ENCODE assay signal across 26 cellular contexts in genomic region chr6:16746812-16747211, GRCh38. TPM values are rescaled to one million over a fixed set of nuclear protein-coding genes. Genes with fewer than 3 reads are reported as not detected.
DNase-seq lines count a peak whose midpoint lies in the region; ATAC-seq and TF ChIP-seq lines count a peak whose summit lies in the region.
"Had no signal": no experiment of that assay in that cellular context is flagged by ENCODE, and none has a peak within 500 bp of the region (broad histone marks: within the 10 kb centered on the region; RNA-seq: fewer than 3 reads in every experiment).

No MANE protein-coding gene starts in this region.

- peaks cover 5% of the 10 kb centered on the region for H3K27me3 Mint-ChIP-seq in nephron (ENCODE audit: low read depth)
- no peaks in the 10 kb centered on the region for H3K27me3 Mint-ChIP-seq in activated naive CD4-positive, alpha-beta T cell treated with anti-CD3 and anti-CD28 coated beads for 36 hours (ENCODE audit: low read depth)
- H3K27me3 Mint-ChIP-seq: activated B cell treated with CpG ODN at 0.5 μM for 24 hours; central memory CD8-positive, alpha-beta T cell had no signal

- H3K27me3 ChIP-seq in SK-N-SH (ENCODE audit: insufficient read depth) = no peaks in the 10 kb centered on the region
- H3K27me3 ChIP-seq in transverse colon = no peaks in the 10 kb centered on the region
- H3K27me3 ChIP-seq: adrenal gland, BLaER1, ovary had no signal

- CTCF ChIA-PET in SK-N-SH (lab: Yijun Ruan, JAX) = interaction anchor here (1.5 kb wide), 1 partner anchor 337 kb away, joined by 3 read pairs; no protein-coding TSS in a partner anchor
- CTCF ChIA-PET in activated naive CD4-positive, alpha-beta T cell treated with anti-CD3 and anti-CD28 coated beads for 36 hours (lab: Charles Lee) = interaction anchor here (0.6 to 1.3 kb wide), 3 partner anchors 234 to 878 kb away, joined by 3 to 4 read pairs (median 3); no protein-coding TSS in a partner anchor

- H3K9me3 ChIP-seq in SK-N-SH (no peaks in the 10 kb centered on the region), transverse colon (no peaks in the 10 kb centered on the region)
- H3K9me3 ChIP-seq: adrenal gland, BLaER1, mucosa of descending colon, ovary, thoracic aorta had no signal

- H3K27ac Mint-ChIP-seq in nephron = peak overlapping the region; percentile 55 to 85 (median 63)
- no peak overlapping the region for H3K27ac Mint-ChIP-seq in activated naive CD4-positive, alpha-beta T cell treated with anti-CD3 and anti-CD28 coated beads for 36 hours
- H3K27ac Mint-ChIP-seq: activated B cell treated with CpG ODN at 0.5 μM for 24 hours, endodermal cell had no signal

- DNase-seq in SK-N-SH (no peak), epithelial cell of prostate (ENCODE audit: low read depth, low spot score) (no peak), transverse colon (no peak), NCI-H345 (lab: John Stamatoyannopoulos, UW) (no peak), NCI-H2171 (lab: John Stamatoyannopoulos, UW) (no peak)
- no peak for DNase-seq in activated naive CD4-positive, alpha-beta T cell treated with anti-CD3 and anti-CD28 coated beads for 36 hours
- DNase-seq: activated B cell treated with CpG ODN at 0.5 μM for 24 hours; adrenal gland; endodermal cell; KG1; left cardiac atrium; mucosa of descending colon; NCI-H1048; NCI-H2081; NCI-H510A; ovary; SHP77; stimulated activated CD8-positive, alpha-beta memory T cell treated with anti-CD3 and anti-CD28 coated beads, Interleukin-4, amount 100 ng/mL, for 48 hours had no signal

- peaks cover 15% of the 10 kb centered on the region for H3F3A ChIP-seq in SK-N-SH (replicated peaks; ENCODE audit: insufficient read depth)

- 91% methylated on average over 3 of the region's 3 CpGs for WGBS in SK-N-SH (ENCODE audit: low lambda C conversion rate)
- 38 to 66% methylated on average over 2 to 3 of the region's 3 CpGs for WGBS in transverse colon (ENCODE audit: low coverage in 1 of 2), 2 donors

- 0 out of 2 replicates have a peak overlapping the region, but pooled peaks have one; percentile 35 for H3K4me2 ChIP-seq in SK-N-SH
- H3K4me2 ChIP-seq: BLaER1 had no signal

- peaks cover 38% of the 10 kb centered on the region for H4K20me1 ChIP-seq in SK-N-SH (ENCODE audit: insufficient read depth)

- H3K4me1 Mint-ChIP-seq in nephron = peaks cover 44% of the 10 kb centered on the region
- H3K4me1 Mint-ChIP-seq in activated naive CD4-positive, alpha-beta T cell treated with anti-CD3 and anti-CD28 coated beads for 36 hours (ENCODE audit: low read depth) = peaks cover 25% of the 10 kb centered on the region
- H3K4me1 Mint-ChIP-seq: activated B cell treated with CpG ODN at 0.5 μM for 24 hours, endodermal cell had no signal

- ATAC-seq in SK-N-SH treated with all-trans-retinoic acid at 6 μM for 48 hours = no peak
- ATAC-seq: HCT116 had no signal

- intact Hi-C loops in transverse colon (cut with DNase I; ENCODE audit: low total_unique reads) = no loop called here
- intact Hi-C loops in activated naive CD4-positive, alpha-beta T cell treated with anti-CD3 and anti-CD28 coated beads for 36 hours (cut with micrococcal nuclease) = no loop called here

- in situ Hi-C loops in transverse colon (cut with MboI; ENCODE audit: low pct_ligation_motif_present in 1 of 4, low pct_unique_long_range_greater_than_20kb in 1 of 4, low sequenced_read_pairs in 3 of 4) = no loop called here

- no peak for TF ChIP-seq RAD21 in SK-N-SH (IDR thresholded peaks at IDR 0.05; ENCODE audit: low read length)

- H3K4me1 ChIP-seq in SK-N-SH (ENCODE audit: control insufficient read depth in 1 of 2, insufficient read depth in 2 of 2, low read depth in 1 of 2, low read length in 1 of 2) = peaks cover 0 to 47% of the 10 kb centered on the region in 2 experiments; a peak in 3 of 4 replicates
- peaks cover 20 to 62% (median 39%) of the 10 kb centered on the region in 4 donors for H3K4me1 ChIP-seq in transverse colon

- H3K9ac ChIP-seq in SK-N-SH = no peak overlapping the region
- H3K9ac ChIP-seq: BLaER1 had no signal

- TF ChIP-seq CTCF in SK-N-SH (IDR thresholded peaks at IDR 0.05) (no peak), nephron (IDR thresholded peaks at IDR 0.05; ENCODE audit: unreplicated experiment in 3 of 3) (no peak), transverse colon (IDR thresholded peaks at IDR 0.05) (no peak)

- TF ChIP-seq POLR2A in transverse colon (IDR thresholded peaks at IDR 0.05) = no peak

- POLR2A ChIA-PET in SK-N-SH (lab: Yijun Ruan, JAX) = no interaction called here

- H2AFZ ChIP-seq in SK-N-SH (ENCODE audit: low read depth) = no peak overlapping the region

- peaks cover 7 to 59% of the 10 kb centered on the region in 2 experiments for H3K36me3 ChIP-seq in SK-N-SH (replicated peaks in 1 of 2; ENCODE audit: control insufficient read depth in 1 of 2, insufficient read depth in 2 of 2, low read length in 1 of 2)
- H3K36me3 ChIP-seq in transverse colon = no peaks in the 10 kb centered on the region
- H3K36me3 ChIP-seq: adrenal gland, BLaER1, ovary, thoracic aorta had no signal

- H3K79me2 ChIP-seq in SK-N-SH (ENCODE audit: insufficient read depth) = peaks cover 98% of the 10 kb centered on the region

- H3K4me3 Mint-ChIP-seq in nephron = no peak overlapping the region
- H3K4me3 Mint-ChIP-seq in activated naive CD4-positive, alpha-beta T cell treated with anti-CD3 and anti-CD28 coated beads for 36 hours = no peak overlapping the region
- H3K4me3 Mint-ChIP-seq: activated B cell treated with CpG ODN at 0.5 μM for 24 hours, endodermal cell had no signal

- peaks cover 38% of the 10 kb centered on the region for H3K36me3 Mint-ChIP-seq in nephron (ENCODE audit: low read depth)
- peaks cover 9% of the 10 kb centered on the region for H3K36me3 Mint-ChIP-seq in activated naive CD4-positive, alpha-beta T cell treated with anti-CD3 and anti-CD28 coated beads for 36 hours (ENCODE audit: low read depth)

- H3K9me2 ChIP-seq in SK-N-SH = no peaks in the 10 kb centered on the region

- H3K27ac ChIP-seq in SK-N-SH (ENCODE audit: low read depth in 2 of 2, low read length in 1 of 2) = peak overlapping the region in 1 of 2 experiments; percentile 70; a peak in 2 of 4 replicates
- peak overlapping the region; percentile 61 for H3K27ac ChIP-seq in epithelial cell of prostate
- H3K27ac ChIP-seq in transverse colon = peak overlapping the region; percentile 54 to 72 (median 66)
- H3K27ac ChIP-seq: 22Rv1, BLaER1, ovary, thoracic aorta had no signal

- no peaks in the 10 kb centered on the region for H3K9me3 Mint-ChIP-seq in nephron
- H3K9me3 Mint-ChIP-seq in activated naive CD4-positive, alpha-beta T cell treated with anti-CD3 and anti-CD28 coated beads for 36 hours = no peaks in the 10 kb centered on the region
- H3K9me3 Mint-ChIP-seq: activated B cell treated with CpG ODN at 0.5 μM for 24 hours; central memory CD8-positive, alpha-beta T cell; endodermal cell had no signal

- TF ChIP-seq EP300 in SK-N-SH (IDR thresholded peaks at IDR 0.05; ENCODE audit: borderline replicate concordance in 1 of 2, low read depth in 1 of 2, low read length in 1 of 2) = no peak
- no peak for TF ChIP-seq EP300 in transverse colon (IDR thresholded peaks at IDR 0.05; ENCODE audit: low read depth)

- H3K4me3 ChIP-seq in SK-N-SH (ENCODE audit: low read depth in 2 of 2, low read length in 1 of 2) (no peak overlapping the region), transverse colon (no peak overlapping the region)
- H3K4me3 ChIP-seq: adrenal gland, BLaER1, mucosa of descending colon, ovary, skin epidermis, thoracic aorta had no signal

TF ChIP-seq in SK-N-SH, 30 proteins besides CTCF, POLR2A, EP300 and RAD21:
- TF ChIP-seq MAX (IDR thresholded peaks at IDR 0.05; ENCODE audit: low read depth) = no peak

TF ChIP-seq in SK-N-SH treated with all-trans-retinoic acid at 6 μM for 48 hours, 23 proteins besides CTCF, POLR2A, EP300 and RAD21 (continues in another document):
- TF ChIP-seq ZNF8 (CRISPR knock-in tag; IDR thresholded peaks at IDR 0.05) (no peak), OSR1 (CRISPR knock-in tag; IDR thresholded peaks at IDR 0.05) (no peak), ISL1 (CRISPR knock-in tag; IDR thresholded peaks at IDR 0.05) (no peak), SNAI2 (CRISPR knock-in tag; IDR thresholded peaks at IDR 0.05) (no peak), POU6F1 (CRISPR knock-in tag; IDR thresholded peaks at IDR 0.05; ENCODE audit: borderline replicate concordance, low read depth) (no peak), CREB5 (CRISPR knock-in tag; IDR thresholded peaks at IDR 0.05; ENCODE audit: low read depth) (no peak)

RNA-seq across cellular contexts. Expression of gene ATXN1, which starts 14.4 kb away (rescaled TPM):
- 7.9 and 8.1 TPM in 2 replicates for polyA plus RNA-seq in SK-N-SH (2012; rRNA removed)
- 5.4 and 5.9 TPM in 2 replicates for polyA plus RNA-seq in SK-N-SH (2012; cell fraction: cytosol; rRNA removed)
- polyA plus RNA-seq in SK-N-SH (2012; cell fraction: nucleus; rRNA removed) = 15.5 and 24.6 TPM in 2 replicates
- 100 to 1,000 TPM in 2 of 4 donors, 10 to 100 TPM in 2; 48.7 to 166 (median 105) TPM for total RNA-seq in transverse colon
- total RNA-seq in activated naive CD4-positive, alpha-beta T cell treated with anti-CD3 and anti-CD28 coated beads for 36 hours = 10 to 100 TPM in 1 of 2 experiments, 1 to 10 TPM in 1; 9.4 to 12.7 TPM
